In genomic region chr2:112692496-112692911, GRCh38 we compare ENCODE assay signal across 8 cellular contexts. TPM values are rescaled to one million over a fixed set of nuclear protein-coding genes. Genes with fewer than 3 reads are reported as not detected.
DNase-seq lines count a peak whose midpoint lies in the region; ATAC-seq and TF ChIP-seq lines count a peak whose summit lies in the region.

No MANE protein-coding gene starts in this region.

- POLR2A ChIA-PET in RWPE1 (lab: Yijun Ruan, JAX; ENCODE audit: low non-redundant PET) = interaction anchor here (0.7 kb wide), 1 partner anchor 36 kb away, joined by 6 read pairs; no protein-coding TSS in a partner anchor

- H3K4me3 ChIP-seq in hepatocyte (no peak overlapping the region), coronary artery (no peak overlapping the region)

- 33% methylated on average over 5 of the region's 5 CpGs for WGBS in hepatocyte (ENCODE audit: low lambda C conversion rate, missing lambda C conversion rate)

- no peaks in the 10 kb centered on the region for H3K36me3 Mint-ChIP-seq in activated naive CD4-positive, alpha-beta T cell treated with anti-CD3 and anti-CD28 coated beads, Interleukin-2, amount 50 U/mL, for 72 hours

- H3K9me3 ChIP-seq in hepatocyte (ENCODE audit: low read depth) = no peaks in the 10 kb centered on the region

- H3K36me3 ChIP-seq in hepatocyte (replicated peaks; ENCODE audit: insufficient read depth, low read depth) = no peaks in the 10 kb centered on the region

- H2AFZ ChIP-seq in hepatocyte = no peak overlapping the region

- no peaks in the 10 kb centered on the region for H3K9me3 Mint-ChIP-seq in activated naive CD4-positive, alpha-beta T cell treated with anti-CD3 and anti-CD28 coated beads, Interleukin-2, amount 50 U/mL, for 72 hours

- H3K27ac Mint-ChIP-seq in activated naive CD4-positive, alpha-beta T cell treated with anti-CD3 and anti-CD28 coated beads, Interleukin-2, amount 50 U/mL, for 72 hours = peak overlapping the region; percentile 69 to 96

- peak; percentile 70 for ATAC-seq in GM21367 (IDR thresholded peaks at IDR 0.05; ENCODE audit: unreplicated experiment)
- peak; percentile 90 to 91 for ATAC-seq in activated naive CD4-positive, alpha-beta T cell treated with anti-CD3 and anti-CD28 coated beads, Interleukin-2, amount 50 U/mL, for 72 hours

- no peaks in the 10 kb centered on the region for H3K9me2 ChIP-seq in hepatocyte (replicated peaks; ENCODE audit: insufficient read depth)

- peaks cover 7% of the 10 kb centered on the region for H3K4me1 ChIP-seq in hepatocyte (ENCODE audit: insufficient read depth)

- H3K27ac ChIP-seq in RWPE1 = peak overlapping the region; percentile 85
- peak overlapping the region; percentile 90 for H3K27ac ChIP-seq in hepatocyte
- peak overlapping the region in 1 of 2 donors; percentile 6 for H3K27ac ChIP-seq in coronary artery

- H3K27me3 ChIP-seq in hepatocyte = no peaks in the 10 kb centered on the region

- H3K79me2 ChIP-seq in hepatocyte = no peaks in the 10 kb centered on the region

- no peaks in the 10 kb centered on the region for H4K20me1 ChIP-seq in hepatocyte (ENCODE audit: insufficient read depth, poor library complexity, severe bottlenecking)

- DNase-seq in DMS153 (lab: John Stamatoyannopoulos, UW) (peak; percentile 88), HK-2 (ENCODE audit: unreplicated experiment) (peak; percentile 85), RWPE1 (ENCODE audit: low spot score) (peak; percentile 95), hepatocyte (ENCODE audit: low spot score) (peak; percentile 91), coronary artery (ENCODE audit: low spot score) (no peak)
- peak; percentile 58 to 85 for DNase-seq in activated naive CD4-positive, alpha-beta T cell treated with anti-CD3 and anti-CD28 coated beads, Interleukin-2, amount 50 U/mL, for 72 hours (ENCODE audit: low spot score in 2 of 2)
- DNase-seq in stimulated activated CD4-positive, alpha-beta T cell treated with anti-CD3 and anti-CD28 coated beads, Interleukin-4, amount 100 ng/mL, for 1 hour = peak; percentile 29

- TF ChIP-seq CTCF in RWPE1 (conservative IDR thresholded peaks at IDR 0.05; ENCODE audit: low read depth) (no peak), hepatocyte (IDR thresholded peaks at IDR 0.05; ENCODE audit: poor library complexity) (no peak), coronary artery (IDR thresholded peaks at IDR 0.05) (no peak)

- H3K4me2 ChIP-seq in hepatocyte = no peak overlapping the region

- CTCF ChIA-PET in RWPE1 (lab: Yijun Ruan, JAX) = interaction anchor here (0.6 to 1.5 kb wide), 4 partner anchors 22 to 47 kb away, joined by 3 to 5 read pairs (median 3); no protein-coding TSS in a partner anchor

RNA-seq across cellular contexts. Expression of gene NT5DC4, which starts 28.3 kb away (rescaled TPM):
- not detected for total RNA-seq in activated naive CD4-positive, alpha-beta T cell treated with anti-CD3 and anti-CD28 coated beads, Interleukin-2, amount 50 U/mL, for 72 hours
- 1.2 and 2.7 TPM in 2 replicates for total RNA-seq in hepatocyte
- polyA plus RNA-seq in hepatocyte = 0.79 and 2.3 TPM in 2 replicates

RNA-seq across cellular contexts. Expression of gene SLC20A1, which starts 46.8 kb away (rescaled TPM):
- total RNA-seq in activated naive CD4-positive, alpha-beta T cell treated with anti-CD3 and anti-CD28 coated beads, Interleukin-2, amount 50 U/mL, for 72 hours = 100 to 1,000 TPM in 1 of 2 donors, 10 to 100 TPM in 1; 70.8 to 149 TPM
- total RNA-seq in hepatocyte = 106 and 135 TPM in 2 replicates
- 63.6 and 66.7 TPM in 2 replicates for polyA plus RNA-seq in hepatocyte
